Comparison of ENCODE assay signal across 8 cellular contexts in the genomic region with DNA sequence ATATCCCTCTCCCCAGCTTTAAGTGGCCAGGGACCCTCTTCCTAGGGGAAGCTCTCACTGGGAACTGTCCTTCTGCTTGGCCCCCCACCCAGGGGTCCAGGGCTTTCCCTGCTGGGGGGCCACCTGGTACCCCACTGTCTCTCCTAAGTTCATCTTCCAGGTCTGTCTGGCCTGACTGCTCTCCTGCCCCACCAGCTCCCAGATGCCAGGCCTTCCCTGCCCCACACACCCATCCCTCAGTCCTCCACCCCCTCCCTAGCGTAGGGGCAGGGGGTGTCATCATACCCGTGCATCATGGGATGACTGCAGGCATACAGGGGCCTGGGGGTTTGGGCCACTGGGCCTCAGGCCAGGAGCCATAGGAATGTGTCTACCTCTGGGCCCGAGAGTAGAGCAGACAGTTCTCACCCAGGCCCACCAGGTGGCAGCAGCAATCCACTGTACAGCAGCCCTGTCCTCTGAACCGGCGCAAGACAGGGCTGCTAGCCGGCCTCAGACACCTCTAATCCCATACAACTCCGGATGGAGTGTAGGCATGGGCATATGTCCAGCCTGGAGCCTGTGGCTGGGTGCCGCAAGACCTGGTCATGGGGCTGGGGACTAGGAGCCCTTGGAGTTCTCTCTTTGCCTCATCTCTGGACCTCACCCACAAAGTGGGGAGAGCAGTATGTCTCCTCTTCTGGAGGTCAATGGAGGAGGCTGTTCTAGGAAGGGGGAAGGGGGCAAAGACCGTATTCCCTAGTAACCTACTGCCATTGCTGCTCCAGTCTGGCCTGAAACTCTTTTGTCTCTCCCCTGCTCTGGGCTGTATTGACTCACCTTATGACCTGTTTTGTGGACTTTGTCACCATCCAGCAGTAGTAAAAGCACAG. TPM values are rescaled to one million over a fixed set of nuclear protein-coding genes. Genes with fewer than 3 reads are reported as not detected.
A peak's percentile ranks its signal among the peaks of the same experiment; 100 is the strongest.
DNase-seq lines count a peak whose midpoint lies in the region; ATAC-seq and TF ChIP-seq lines count a peak whose summit lies in the region.

No MANE protein-coding gene starts in this region.

- no peaks in the 10 kb centered on the region for H3K9me3 ChIP-seq in testis

- TF ChIP-seq CTCF in foreskin fibroblast (IDR thresholded peaks at IDR 0.05; ENCODE audit: low read depth, low read length) (peak; percentile 91), testis (IDR thresholded peaks at IDR 0.05) (peak; percentile 85 to 91 (median 85))

- no peaks in the 10 kb centered on the region for H3K36me3 ChIP-seq in testis (ENCODE audit: low read depth, missing control alignments)

- no peak overlapping the region for H3K27ac ChIP-seq in testis

- intact Hi-C loops in testis (cut with DNase I; ENCODE audit: low total_unique reads), result no loop called here

- ATAC-seq in GM21423 (IDR thresholded peaks at IDR 0.05; ENCODE audit: unreplicated experiment), result peak; percentile 59

- H3K4me3 ChIP-seq in foreskin fibroblast (ENCODE audit: low read depth in 1 of 2, low read length in 2 of 2), result no peak overlapping the region
- H3K4me3 ChIP-seq in testis, result no peak overlapping the region

- no peak for TF ChIP-seq POLR2A in testis (IDR thresholded peaks at IDR 0.05)

- peaks cover 4% of the 10 kb centered on the region for H3K4me1 ChIP-seq in testis

- DNase-seq in DMS153 (lab: John Stamatoyannopoulos, UW) (peak; percentile 34), KBM-7 (peak; percentile 73), RPMI7951 (ENCODE audit: low read depth) (peak; percentile 75), foreskin fibroblast (peak; percentile 77 to 93), non-pigmented ciliary epithelial cell (ENCODE audit: low read depth) (peak; percentile 52), testis (peak; percentile 90)
- DNase-seq in activated T-helper 1 cell treated with anti-CD3 and anti-CD28 coated beads, Interleukin-2, amount 50 U/mL, for 16 hours (ENCODE audit: low read depth in 1 of 2, low spot score in 1 of 2), result peak; percentile 70 to 71

- WGBS in testis, 2 donors, result 26 to 36% methylated on average over 7 to 9 of the region's 9 CpGs

- no peaks in the 10 kb centered on the region for H3K27me3 ChIP-seq in testis

- in situ Hi-C loops in KBM-7 (cut with MboI; ENCODE audit: low pct_unique_long_range_greater_than_20kb, low sequenced_read_pairs), result no loop called here

RNA-seq across cellular contexts. Expression of a gene that starts 10.0 kb away (rescaled TPM):
- 35.9 and 41.8 TPM in 2 replicates for total RNA-seq in RPMI7951 (2014; rRNA removed; shearing (Covaris generic))
- 10 to 100 TPM; 87.6 to 99.0 TPM for total RNA-seq in testis
- polyA plus RNA-seq in testis (ENCODE audit: insufficient read depth, low read depth, low replicate concordance), result 67.3 TPM

RNA-seq across cellular contexts. Expression of a gene that starts 17.8 kb away (rescaled TPM):
- total RNA-seq in RPMI7951 (2014; rRNA removed; shearing (Covaris generic)), result 0.24 and 0.39 TPM in 2 replicates
- 1 to 10 TPM; 1.9 to 3.5 TPM for total RNA-seq in testis
- 2.7 TPM for polyA plus RNA-seq in testis (ENCODE audit: insufficient read depth, low read depth, low replicate concordance)

RNA-seq across cellular contexts. Expression of a gene that starts 28.6 kb away (rescaled TPM):
- total RNA-seq in RPMI7951 (2014; rRNA removed; shearing (Covaris generic)), result 0.39 TPM in 1 of 2 replicates, not detected in the other
- total RNA-seq in testis, result 1 to 10 TPM; 2.1 to 2.4 TPM
- 3.1 TPM for polyA plus RNA-seq in testis (ENCODE audit: insufficient read depth, low read depth, low replicate concordance)

RNA-seq across cellular contexts. Expression of a gene that starts 36.9 kb away (rescaled TPM):
- total RNA-seq in RPMI7951 (2014; rRNA removed; shearing (Covaris generic)), result 87.1 and 93.9 TPM in 2 replicates
- 10 to 100 TPM; 38.7 to 54.9 TPM for total RNA-seq in testis
- 50.2 TPM for polyA plus RNA-seq in testis (ENCODE audit: insufficient read depth, low read depth, low replicate concordance)

RNA-seq across cellular contexts. Expression of a gene that starts 49.9 kb away (rescaled TPM):
- total RNA-seq in RPMI7951 (2014; rRNA removed; shearing (Covaris generic)), result 158 and 173 TPM in 2 replicates
- total RNA-seq in testis, result 10 to 100 TPM; 48.1 to 60.6 TPM
- 118 TPM for polyA plus RNA-seq in testis (ENCODE audit: insufficient read depth, low read depth, low replicate concordance)

Comparison
In these comparisons a context has a peak if more than half of its experiments do, and no peak if none do; other contexts are left out.
1. DNase-seq: peak in every context shown above with its lines; median percentile 90 in testis; 85 in foreskin fibroblast; 75 in RPMI7951; 73 in KBM-7; 70 in activated T-helper 1 cell treated with anti-CD3 and anti-CD28 coated beads, Interleukin-2, amount 50 U/mL, for 16 hours; 52 in non-pigmented ciliary epithelial cell; 34 in DMS153.